18 cellular contexts compared by ENCODE assay signal in genomic region chr7:74218343-74218698, GRCh38. TPM values are rescaled to one million over a fixed set of nuclear protein-coding genes. Genes with fewer than 3 reads are reported as not detected.
DNase-seq lines count a peak whose midpoint lies in the region; ATAC-seq and TF ChIP-seq lines count a peak whose summit lies in the region.
"Had no signal": no experiment of that assay in that cellular context is flagged by ENCODE, and none has a peak within 500 bp of the region (broad histone marks: within the 10 kb centered on the region; RNA-seq: fewer than 3 reads in every experiment).

No MANE protein-coding gene starts in this region.

- H3K9me2 ChIP-seq in OCI-LY7 (ENCODE audit: insufficient read depth, low read length), result no peaks in the 10 kb centered on the region

- intact Hi-C loops in OCI-LY7 (cut with micrococcal nuclease; ENCODE audit: unreplicated experiment), result loop anchor here (10.0 kb wide), 1 partner anchor 246 kb away; no protein-coding TSS in a partner anchor
- intact Hi-C loops in dendritic cell treated with granulocyte-macrophage colony-stimulating factor and Interleukin-4, amounts not matched to agents 40 ng/mL and 50 ng/mL, for 4 days (cut with micrococcal nuclease), result no loop called here

- H4K20me1 ChIP-seq in OCI-LY7 (ENCODE audit: insufficient read depth, low read length), result no peaks in the 10 kb centered on the region

- peaks cover 61% of the 10 kb centered on the region for H3K4me1 ChIP-seq in OCI-LY7 (ENCODE audit: insufficient read depth, low read length, poor library complexity, severe bottlenecking)

- H3K36me3 ChIP-seq in OCI-LY7 (ENCODE audit: insufficient read depth, low read length), result peaks cover 13% of the 10 kb centered on the region
- H3K36me3 ChIP-seq: thoracic aorta had no signal

- no peak for ATAC-seq in activated CD8-positive, alpha-beta memory T cell treated with anti-CD3 and anti-CD28 coated beads, Interleukin-2, amount 10 ng/mL, durations not matched to agents 7 days and 5 days
- no peak for ATAC-seq in stimulated activated memory B cell treated with anti-CD40 and anti-IgM and Interleukin-4, amounts not matched to agents 10 μg/mL and 1 μg/mL and 100 μg/mL, for 72 hours

- TF ChIP-seq CTCF in OCI-LY7 (conservative IDR thresholded peaks at IDR 0.05; ENCODE audit: low read length), result no peak

- H3K4me3 Mint-ChIP-seq in activated CD8-positive, alpha-beta memory T cell treated with anti-CD3 and anti-CD28 coated beads, Interleukin-2, amount 10 ng/mL, durations not matched to agents 7 days and 5 days, result no peak overlapping the region
- H3K4me3 Mint-ChIP-seq in dendritic cell treated with granulocyte-macrophage colony-stimulating factor and Interleukin-4, amounts not matched to agents 40 ng/mL and 50 ng/mL, for 4 days, result no peak overlapping the region
- peak overlapping the region; percentile 55 for H3K4me3 Mint-ChIP-seq in stimulated activated memory B cell treated with anti-CD40 and anti-IgM and Interleukin-4, amounts not matched to agents 10 μg/mL and 1 μg/mL and 100 μg/mL, for 72 hours

- H3K36me3 Mint-ChIP-seq in activated CD8-positive, alpha-beta memory T cell treated with anti-CD3 and anti-CD28 coated beads, Interleukin-2, amount 10 ng/mL, durations not matched to agents 7 days and 5 days, result peaks cover 8% of the 10 kb centered on the region
- peaks cover 86% of the 10 kb centered on the region for H3K36me3 Mint-ChIP-seq in dendritic cell treated with granulocyte-macrophage colony-stimulating factor and Interleukin-4, amounts not matched to agents 40 ng/mL and 50 ng/mL, for 4 days (ENCODE audit: low read depth)
- peaks cover 58% of the 10 kb centered on the region for H3K36me3 Mint-ChIP-seq in stimulated activated memory B cell treated with anti-CD40 and anti-IgM and Interleukin-4, amounts not matched to agents 10 μg/mL and 1 μg/mL and 100 μg/mL, for 72 hours

- peak overlapping the region; percentile 66 for H3K27ac ChIP-seq in OCI-LY7 (ENCODE audit: low read depth, low read length, poor library complexity, severe bottlenecking)
- H3K27ac ChIP-seq: heart left ventricle, thoracic aorta had no signal

- no peak overlapping the region for H2AFZ ChIP-seq in OCI-LY7 (ENCODE audit: low read length)

- no peaks in the 10 kb centered on the region for H3K9me3 Mint-ChIP-seq in activated CD8-positive, alpha-beta memory T cell treated with anti-CD3 and anti-CD28 coated beads, Interleukin-2, amount 10 ng/mL, durations not matched to agents 7 days and 5 days (ENCODE audit: low read depth)
- H3K9me3 Mint-ChIP-seq in dendritic cell treated with granulocyte-macrophage colony-stimulating factor and Interleukin-4, amounts not matched to agents 40 ng/mL and 50 ng/mL, for 4 days, result no peaks in the 10 kb centered on the region
- no peaks in the 10 kb centered on the region for H3K9me3 Mint-ChIP-seq in stimulated activated memory B cell treated with anti-CD40 and anti-IgM and Interleukin-4, amounts not matched to agents 10 μg/mL and 1 μg/mL and 100 μg/mL, for 72 hours

- H3K9me3 ChIP-seq in OCI-LY7 (ENCODE audit: low read length), result no peaks in the 10 kb centered on the region
- H3K9me3 ChIP-seq: thoracic aorta had no signal

- peak overlapping the region; percentile 82 for H3K27ac Mint-ChIP-seq in activated CD8-positive, alpha-beta memory T cell treated with anti-CD3 and anti-CD28 coated beads, Interleukin-2, amount 10 ng/mL, durations not matched to agents 7 days and 5 days
- H3K27ac Mint-ChIP-seq in dendritic cell treated with granulocyte-macrophage colony-stimulating factor and Interleukin-4, amounts not matched to agents 40 ng/mL and 50 ng/mL, for 4 days, result peak overlapping the region; percentile 78
- H3K27ac Mint-ChIP-seq in stimulated activated memory B cell treated with anti-CD40 and anti-IgM and Interleukin-4, amounts not matched to agents 10 μg/mL and 1 μg/mL and 100 μg/mL, for 72 hours, result peak overlapping the region; percentile 88

- peaks cover 29% of the 10 kb centered on the region for H3K4me1 Mint-ChIP-seq in activated CD8-positive, alpha-beta memory T cell treated with anti-CD3 and anti-CD28 coated beads, Interleukin-2, amount 10 ng/mL, durations not matched to agents 7 days and 5 days
- H3K4me1 Mint-ChIP-seq in dendritic cell treated with granulocyte-macrophage colony-stimulating factor and Interleukin-4, amounts not matched to agents 40 ng/mL and 50 ng/mL, for 4 days (ENCODE audit: low read depth), result peaks cover 66% of the 10 kb centered on the region
- peaks cover 57% of the 10 kb centered on the region for H3K4me1 Mint-ChIP-seq in stimulated activated memory B cell treated with anti-CD40 and anti-IgM and Interleukin-4, amounts not matched to agents 10 μg/mL and 1 μg/mL and 100 μg/mL, for 72 hours

- no peaks in the 10 kb centered on the region for H3K27me3 Mint-ChIP-seq in activated CD8-positive, alpha-beta memory T cell treated with anti-CD3 and anti-CD28 coated beads, Interleukin-2, amount 10 ng/mL, durations not matched to agents 7 days and 5 days
- no peaks in the 10 kb centered on the region for H3K27me3 Mint-ChIP-seq in dendritic cell treated with granulocyte-macrophage colony-stimulating factor and Interleukin-4, amounts not matched to agents 40 ng/mL and 50 ng/mL, for 4 days
- H3K27me3 Mint-ChIP-seq in stimulated activated memory B cell treated with anti-CD40 and anti-IgM and Interleukin-4, amounts not matched to agents 10 μg/mL and 1 μg/mL and 100 μg/mL, for 72 hours, result no peaks in the 10 kb centered on the region

- no TSS peak for BruUV-seq in OCI-LY7 (replicated peaks; lab: Mats Ljungman, UMichigan)

- no peak for DNase-seq in activated CD8-positive, alpha-beta memory T cell treated with anti-CD3 and anti-CD28 coated beads, Interleukin-2, amount 10 ng/mL, durations not matched to agents 7 days and 5 days
- DNase-seq in activated CD8-positive, alpha-beta memory T cell treated with anti-CD3 and anti-CD28 coated beads, Interleukin-2, amount 50 U/mL, for 48 hours, result no peak
- DNase-seq in OCI-LY7 (ENCODE audit: low spot score) (no peak), mesenteric fat pad (ENCODE audit: low spot score) (no peak), hepatic stellate cell (ENCODE audit: low spot score) (no peak), SKM-1 treated with dmso at 0.1 percent for 144 hours (lab: John Stamatoyannopoulos, UW; ENCODE audit: unreplicated experiment) (no peak)
- DNase-seq: ACHN; activated gamma-delta T cell; amniotic stem cell; heart left ventricle; MM.1S; NCI-H146; retina; Right ventricle myocardium superior; stimulated activated CD8-positive, alpha-beta memory T cell treated with anti-CD3 and anti-CD28 coated beads, Interleukin-4, amount 100 ng/mL, for 48 hours had no signal

- H3K79me2 ChIP-seq in OCI-LY7 (ENCODE audit: insufficient read depth, low read depth, low read length), result no peaks in the 10 kb centered on the region

- POLR2A ChIA-PET in OCI-LY7 (lab: Charles Lee), result interaction anchor here (0.5 to 1.0 kb wide), 4 partner anchors 9 to 97 kb away, joined by 3 to 9 read pairs (median 4); partner anchors contain the start of gene LAT2

- no peak overlapping the region for H3K4me2 ChIP-seq in OCI-LY7 (ENCODE audit: low read length)

- no peak overlapping the region for H3K4me3 ChIP-seq in OCI-LY7 (ENCODE audit: low read depth, low read length, poor library complexity, severe bottlenecking)
- H3K4me3 ChIP-seq: heart left ventricle, thoracic aorta had no signal

- CTCF ChIA-PET in activated CD8-positive, alpha-beta memory T cell treated with anti-CD3 and anti-CD28 coated beads, Interleukin-2, amount 10 ng/mL, durations not matched to agents 7 days and 5 days (lab: Charles Lee), result interaction anchor here (0.5 to 4.7 kb wide), 4 partner anchors 11 to 76 kb away, joined by 3 to 58 read pairs (median 4); no protein-coding TSS in a partner anchor
- CTCF ChIA-PET in OCI-LY7 (lab: Charles Lee; ENCODE audit: unreplicated experiment), result interaction anchor here (0.6 to 1.0 kb wide), 3 partner anchors 9 to 250 kb away, joined by 3 to 7 read pairs (median 4); partner anchors contain the start of gene LAT2

RNA-seq across cellular contexts. Expression of gene LAT2, which starts 8.5 kb away (rescaled TPM):
- 10 to 100 TPM; 15.3 to 17.6 TPM for total RNA-seq in activated CD8-positive, alpha-beta memory T cell treated with anti-CD3 and anti-CD28 coated beads, Interleukin-2, amount 10 ng/mL, durations not matched to agents 7 days and 5 days
- 41.1 and 48.3 TPM in 2 replicates for total RNA-seq in OCI-LY7 (2014; rRNA removed; shearing (Covaris generic))
- 79.1 and 93.8 TPM in 2 replicates for total RNA-seq in OCI-LY7 (2022)
- 15.7 TPM for total RNA-seq in mesenteric fat pad

RNA-seq across cellular contexts. Expression of gene RFC2, which starts 35.9 kb away (rescaled TPM):
- 10 to 100 TPM; 70.5 to 76.8 TPM for total RNA-seq in activated CD8-positive, alpha-beta memory T cell treated with anti-CD3 and anti-CD28 coated beads, Interleukin-2, amount 10 ng/mL, durations not matched to agents 7 days and 5 days
- 71.3 and 77.4 TPM in 2 replicates for total RNA-seq in OCI-LY7 (2014; rRNA removed; shearing (Covaris generic))
- total RNA-seq in OCI-LY7 (2022) (77.8 and 79.2 TPM in 2 replicates), mesenteric fat pad (16.9 TPM)

RNA-seq across cellular contexts. Expression of gene EIF4H, which starts 44.2 kb away (rescaled TPM):
- total RNA-seq in activated CD8-positive, alpha-beta memory T cell treated with anti-CD3 and anti-CD28 coated beads, Interleukin-2, amount 10 ng/mL, durations not matched to agents 7 days and 5 days, result 100 to 1,000 TPM; 278 to 322 TPM
- total RNA-seq in OCI-LY7 (2014; rRNA removed; shearing (Covaris generic)), result 202 and 231 TPM in 2 replicates
- 329 and 345 TPM in 2 replicates for total RNA-seq in OCI-LY7 (2022)
- total RNA-seq in mesenteric fat pad, result 236 TPM
